ENCODE assay signal across 8 cellular contexts in genomic region chr1:197200468-197200899, GRCh38. TPM values are rescaled to one million over a fixed set of nuclear protein-coding genes. Genes with fewer than 3 reads are reported as not detected.
A peak's percentile ranks its signal among the peaks of the same experiment; 100 is the strongest.
DNase-seq lines count a peak whose midpoint lies in the region; ATAC-seq and TF ChIP-seq lines count a peak whose summit lies in the region.

No MANE protein-coding gene starts in this region.

- TF ChIP-seq CTCF in activated B cell treated with CpG ODN at 0.5 μM for 24 hours (IDR thresholded peaks at IDR 0.05), result no peak
- no peak for TF ChIP-seq CTCF in fibroblast of pulmonary artery (IDR thresholded peaks at IDR 0.05; ENCODE audit: low read length, missing control alignments)
- TF ChIP-seq CTCF in osteoblast (IDR thresholded peaks at IDR 0.05; ENCODE audit: extremely low read depth, low read depth, low read length), result no peak

- no peaks in the 10 kb centered on the region for H3K9me3 ChIP-seq in osteoblast (ENCODE audit: low read depth, low read length)

- peaks cover 57% of the 10 kb centered on the region for H3K79me2 ChIP-seq in osteoblast (ENCODE audit: insufficient read depth, low read length)

- peak overlapping the region; percentile 94 for H2AFZ ChIP-seq in osteoblast (ENCODE audit: low read length)

- peak overlapping the region; percentile 94 for H3K27ac Mint-ChIP-seq in activated B cell treated with CpG ODN at 0.5 μM for 24 hours

- ATAC-seq in HG03103 (IDR thresholded peaks at IDR 0.05; ENCODE audit: low read depth, unreplicated experiment) (peak; percentile 0), activated B cell treated with CpG ODN at 0.5 μM for 24 hours (ENCODE audit: low read depth) (no peak), HG03469 (IDR thresholded peaks at IDR 0.05; ENCODE audit: unreplicated experiment) (no peak)

- H3K36me3 Mint-ChIP-seq in activated B cell treated with CpG ODN at 0.5 μM for 24 hours (ENCODE audit: low read depth), result peaks cover 12% of the 10 kb centered on the region

- CTCF ChIA-PET in activated B cell treated with CpG ODN at 0.5 μM for 24 hours (lab: Charles Lee), result no interaction called here

- POLR2A ChIA-PET in activated B cell treated with CpG ODN at 0.5 μM for 24 hours (lab: Charles Lee), result no interaction called here

- peak overlapping the region; percentile 97 for H3K4me3 Mint-ChIP-seq in activated B cell treated with CpG ODN at 0.5 μM for 24 hours

- no peaks in the 10 kb centered on the region for H4K20me1 ChIP-seq in osteoblast (ENCODE audit: insufficient read depth, low read length)

- H3K27ac ChIP-seq in osteoblast (ENCODE audit: low read depth, low read length), result peak overlapping the region; percentile 95

- no peaks in the 10 kb centered on the region for H3K27me3 Mint-ChIP-seq in activated B cell treated with CpG ODN at 0.5 μM for 24 hours

- intact Hi-C loops in activated B cell treated with CpG ODN at 0.5 μM for 24 hours (cut with micrococcal nuclease), result no loop called here

- H3K4me1 ChIP-seq in osteoblast (ENCODE audit: insufficient read depth, low read length), result peaks cover 24% of the 10 kb centered on the region

- H3K4me3 ChIP-seq in fibroblast of pulmonary artery (replicated peaks; ENCODE audit: low read depth, low read length), result peak overlapping the region; percentile 90
- peak overlapping the region; percentile 82 for H3K4me3 ChIP-seq in osteoblast (ENCODE audit: insufficient read depth, low read length)

- H3K4me1 Mint-ChIP-seq in activated B cell treated with CpG ODN at 0.5 μM for 24 hours, result peaks cover 61% of the 10 kb centered on the region

- peaks cover 1% of the 10 kb centered on the region for H3K9me3 Mint-ChIP-seq in activated B cell treated with CpG ODN at 0.5 μM for 24 hours

- no peaks in the 10 kb centered on the region for H3K36me3 ChIP-seq in osteoblast (ENCODE audit: insufficient read depth, low read length)

- peak overlapping the region; percentile 92 for H3K4me2 ChIP-seq in osteoblast (ENCODE audit: insufficient read depth, low read length)

- peak; percentile 7 for DNase-seq in ELF-1 (ENCODE audit: low read depth, low spot score)
- DNase-seq in activated B cell treated with CpG ODN at 0.5 μM for 24 hours, result no peak
- DNase-seq in fibroblast of pulmonary artery (ENCODE audit: low read depth), result peak; percentile 30
- DNase-seq in osteoblast (ENCODE audit: insufficient read length, low spot score, missing footprints), result no peak
- DNase-seq in effector CD8-positive, alpha-beta T cell (lab: John Stamatoyannopoulos, UW), result no peak
- no peak for DNase-seq in mesenteric fat pad (ENCODE audit: low spot score)

- no peaks in the 10 kb centered on the region for H3K27me3 ChIP-seq in osteoblast (ENCODE audit: insufficient read depth, low read length)

RNA-seq across cellular contexts. Expression of gene ZBTB41, which starts 0.6 kb away (rescaled TPM):
- 7.6 and 9.3 TPM in 2 replicates for total RNA-seq in activated B cell treated with CpG ODN at 0.5 μM for 24 hours
- total RNA-seq in osteoblast, result 25.9 and 27.9 TPM in 2 replicates
- 11.7 TPM for total RNA-seq in mesenteric fat pad

RNA-seq across cellular contexts. Expression of gene ASPM, which starts 54.0 kb away (rescaled TPM):
- 0.46 and 0.69 TPM in 2 replicates for total RNA-seq in activated B cell treated with CpG ODN at 0.5 μM for 24 hours
- 5.1 and 5.6 TPM in 2 replicates for total RNA-seq in osteoblast
- total RNA-seq in mesenteric fat pad, result 0.10 TPM

Comparison
In these comparisons a context has a peak if more than half of its experiments do, and no peak if none do; other contexts are left out.
1. DNase-seq: peak in ELF-1 (single experiment) and fibroblast of pulmonary artery (single experiment); none in activated B cell treated with CpG ODN at 0.5 μM for 24 hours (single experiment), osteoblast (single experiment), effector CD8-positive, alpha-beta T cell (single experiment) and mesenteric fat pad (single experiment).